8 cellular contexts compared by ENCODE assay signal in genomic region chr2:99488587-99488998, GRCh38. TPM values are rescaled to one million over a fixed set of nuclear protein-coding genes. Genes with fewer than 3 reads are reported as not detected.
DNase-seq lines count a peak whose midpoint lies in the region; ATAC-seq, FAIRE-seq and TF ChIP-seq lines count a peak whose summit lies in the region.

No MANE protein-coding gene starts in this region.

- peaks cover 6% of the 10 kb centered on the region for H3K36me3 Mint-ChIP-seq in natural killer cell

- H3K36me3 ChIP-seq in BJ (ENCODE audit: control insufficient read depth, insufficient read depth, low read length) (no peaks in the 10 kb centered on the region), GM23248 (ENCODE audit: low read depth) (no peaks in the 10 kb centered on the region), endothelial cell of umbilical vein (ENCODE audit: control insufficient read depth in 2 of 2, extremely low read depth in 1 of 2, insufficient read depth in 2 of 2, low read length in 2 of 2) (no peaks in the 10 kb centered on the region)

- H3K27ac ChIP-seq in GM23248 (peak overlapping the region; percentile 63), endothelial cell of umbilical vein (ENCODE audit: insufficient read depth, low read depth, low read length) (peak overlapping the region; percentile 94)

- ATAC-seq in SK-N-SH treated with all-trans-retinoic acid at 6 μM for 48 hours (peak; percentile 13), natural killer cell (no peak), HG03045 (IDR thresholded peaks at IDR 0.05; ENCODE audit: unreplicated experiment) (no peak)

- H3K27me3 Mint-ChIP-seq in natural killer cell (ENCODE audit: low read depth in 2 of 2), result peaks cover 7 to 8% of the 10 kb centered on the region in 2 donors

- H3K9me1 ChIP-seq in endothelial cell of umbilical vein (replicated peaks; ENCODE audit: control insufficient read depth, extremely low read depth, insufficient read depth, low read length), result no peaks in the 10 kb centered on the region

- H3F3A ChIP-seq in GM23248 (ENCODE audit: insufficient read depth), result 0 out of 2 replicates have a peak, but pooled peaks cover 4% of the 10 kb centered on the region

- H3K9me3 ChIP-seq in GM23248 (ENCODE audit: low read depth) (no peaks in the 10 kb centered on the region), endothelial cell of umbilical vein (replicated peaks; ENCODE audit: control insufficient read depth, insufficient read depth, low read length) (no peaks in the 10 kb centered on the region)

- POLR2A ChIA-PET in BJ (lab: Charles Lee), result no interaction called here
- POLR2A ChIA-PET in endothelial cell of umbilical vein (lab: Charles Lee), result no interaction called here

- H3K4me1 Mint-ChIP-seq in natural killer cell, result peaks cover 29 to 34% of the 10 kb centered on the region in 2 donors

- TF ChIP-seq POLR2A in endothelial cell of umbilical vein (IDR thresholded peaks at IDR 0.05; ENCODE audit: low read depth, low read length), result no peak

- H3K9me2 ChIP-seq in GM23248 (ENCODE audit: insufficient read depth), result no peaks in the 10 kb centered on the region

- H3K4me3 Mint-ChIP-seq in natural killer cell, result peak overlapping the region; percentile 93

- peak; percentile 76 for FAIRE-seq in endothelial cell of umbilical vein (lab: Jason Lieb, UNC)

- DNase-seq in BJ (ENCODE audit: low read depth) (no peak), GM23248 (peak; percentile 55), endothelial cell of umbilical vein (ENCODE audit: low read depth, low spot score) (peak; percentile 61), natural killer cell (no peak), NCI-H2107 (lab: John Stamatoyannopoulos, UW) (no peak)
- no peak for DNase-seq in activated CD4-positive, CD25-positive, alpha-beta regulatory T cell treated with anti-CD3 and anti-CD28 coated beads, Interleukin-2, amount 50 U/mL, for 72 hours

- no peaks in the 10 kb centered on the region for H3K9me3 Mint-ChIP-seq in natural killer cell

- H3K4me1 ChIP-seq in GM23248 (ENCODE audit: insufficient read depth) (peaks cover 12% of the 10 kb centered on the region), endothelial cell of umbilical vein (ENCODE audit: control insufficient read depth, extremely low read depth, insufficient read depth, low read length) (peaks cover 27% of the 10 kb centered on the region)

- intact Hi-C loops in endothelial cell of umbilical vein (cut with micrococcal nuclease) (no loop called here), natural killer cell (cut with micrococcal nuclease) (no loop called here)

- TSS peak; percentile 29 for BruUV-seq in endothelial cell of umbilical vein (replicated peaks; lab: Mats Ljungman, UMichigan)

- peak overlapping the region; percentile 74 for H3K4me2 ChIP-seq in GM23248 (ENCODE audit: unreplicated experiment)
- peak overlapping the region; percentile 100 for H3K4me2 ChIP-seq in endothelial cell of umbilical vein (ENCODE audit: insufficient read depth, low read length)

- H3K79me2 ChIP-seq in GM23248 (ENCODE audit: insufficient read depth) (peaks cover 56% of the 10 kb centered on the region), endothelial cell of umbilical vein (ENCODE audit: control insufficient read depth, insufficient read depth, low read length) (peaks cover 57% of the 10 kb centered on the region)

- in situ Hi-C loops in GM23248 (cut with MboI), result no loop called here

- peak overlapping the region; percentile 91 to 97 for H3K27ac Mint-ChIP-seq in natural killer cell

- CTCF ChIA-PET in BJ (lab: Yijun Ruan, JAX) (no interaction called here), endothelial cell of umbilical vein (lab: Charles Lee) (no interaction called here)

- H2AFZ ChIP-seq in GM23248 (peak overlapping the region; percentile 76), endothelial cell of umbilical vein (ENCODE audit: low read depth, low read length) (peak overlapping the region; percentile 66)

- H4K20me1 ChIP-seq in GM23248 (ENCODE audit: insufficient read depth) (peaks cover 13% of the 10 kb centered on the region), endothelial cell of umbilical vein (replicated peaks; ENCODE audit: control insufficient read depth, extremely low read depth, insufficient read depth, low read length) (no peaks in the 10 kb centered on the region)

- 9 to 13% methylated on average over 7 of the region's 7 CpGs for WGBS in GM23248 (ENCODE audit: low coverage in 1 of 2, low lambda C conversion rate in 2 of 2, missing lambda C conversion rate in 2 of 2), 2 experiments

- peak overlapping the region; percentile 76 for H3K4me3 ChIP-seq in BJ (ENCODE audit: low read depth, low read length)
- H3K4me3 ChIP-seq in GM23248, result peak overlapping the region; percentile 89
- H3K4me3 ChIP-seq in endothelial cell of umbilical vein (replicated peaks in 1 of 3; ENCODE audit: insufficient read depth in 1 of 3, low read depth in 1 of 3, low read length in 3 of 3), result peak overlapping the region; percentile 85 to 96 (median 90)

- dilution Hi-C loops in endothelial cell of umbilical vein (cut with MboI; ENCODE audit: extremely low pct_ligation_motif_present, low sequenced_read_pairs), result no loop called here

- TF ChIP-seq CTCF in BJ (IDR thresholded peaks at IDR 0.05; ENCODE audit: insufficient read depth, low read depth, low read length), result no peak
- no peak for TF ChIP-seq CTCF in endothelial cell of umbilical vein (IDR thresholded peaks at IDR 0.05; ENCODE audit: extremely low read depth in 1 of 2, insufficient read depth in 1 of 2, low read depth in 1 of 2, low read length in 2 of 2)
- TF ChIP-seq CTCF in natural killer cell (IDR thresholded peaks at IDR 0.05), result no peak

- no peaks in the 10 kb centered on the region for H3K27me3 ChIP-seq in BJ (ENCODE audit: control insufficient read depth, insufficient read depth, low read length)
- H3K27me3 ChIP-seq in GM23248 (replicated peaks; ENCODE audit: insufficient read depth), result no peaks in the 10 kb centered on the region
- peaks cover 3 to 5% of the 10 kb centered on the region in 2 experiments for H3K27me3 ChIP-seq in endothelial cell of umbilical vein (ENCODE audit: control insufficient read depth in 2 of 2, insufficient read depth in 2 of 2, low read length in 2 of 2)

- peak overlapping the region; percentile 91 for H3K9ac ChIP-seq in GM23248
- H3K9ac ChIP-seq in endothelial cell of umbilical vein (replicated peaks; ENCODE audit: extremely low read depth, insufficient read depth, low read length), result peak overlapping the region; percentile 96

TF ChIP-seq in SK-N-SH treated with all-trans-retinoic acid at 6 μM for 48 hours, 23 proteins besides CTCF, POLR2A, EP300 and RAD21 (continues in another document):
- no peak for TF ChIP-seq ZNF565 (CRISPR knock-in tag; conservative IDR thresholded peaks at IDR 0.05; ENCODE audit: low read depth)
- no peak for TF ChIP-seq ZNF8 (CRISPR knock-in tag; IDR thresholded peaks at IDR 0.05)
- no peak for TF ChIP-seq GLIS3 (CRISPR knock-in tag; IDR thresholded peaks at IDR 0.05)
- TF ChIP-seq ZC3H10 (CRISPR knock-in tag; IDR thresholded peaks at IDR 0.05), result no peak
- TF ChIP-seq TCF4 (CRISPR knock-in tag; IDR thresholded peaks at IDR 0.05; ENCODE audit: borderline replicate concordance), result no peak
- no peak for TF ChIP-seq CSDC2 (CRISPR knock-in tag; IDR thresholded peaks at IDR 0.05)

TF ChIP-seq in endothelial cell of umbilical vein, 7 proteins besides CTCF, POLR2A, EP300 and RAD21:
- TF ChIP-seq JUN (IDR thresholded peaks at IDR 0.05; ENCODE audit: borderline replicate concordance, insufficient read depth, insufficient read length, low read depth), result no peak
- no peak for TF ChIP-seq MYC (IDR thresholded peaks at IDR 0.05; ENCODE audit: low read depth, low read length)
- TF ChIP-seq, protein P1, sequence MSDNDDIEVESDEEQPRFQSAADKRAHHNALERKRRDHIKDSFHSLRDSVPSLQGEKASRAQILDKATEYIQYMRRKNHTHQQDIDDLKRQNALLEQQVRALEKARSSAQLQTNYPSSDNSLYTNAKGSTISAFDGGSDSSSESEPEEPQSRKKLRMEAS (IDR thresholded peaks at IDR 0.05; ENCODE audit: insufficient read depth, insufficient read length), result no peak
- no peak for TF ChIP-seq POLR2AphosphoS5 (IDR thresholded peaks at IDR 0.05; ENCODE audit: insufficient read depth, low read depth, low read length)
- TF ChIP-seq GATA2 (IDR thresholded peaks at IDR 0.05; ENCODE audit: insufficient read depth, insufficient read length, low read depth, low read length), result no peak
- TF ChIP-seq FOS (IDR thresholded peaks at IDR 0.05; ENCODE audit: borderline replicate concordance, insufficient read depth, low read length), result no peak
- no peak for TF ChIP-seq EZH2 (IDR thresholded peaks at IDR 0.05; ENCODE audit: borderline replicate concordance, low read depth, low read length, severe bottlenecking)

RNA-seq across cellular contexts. Expression of gene REV1, which starts 1.2 kb away (rescaled TPM):
- polyA plus RNA-seq in BJ (2011; rRNA removed) (17.9 and 23.5 TPM in 2 replicates), GM23248 (2016; fragmentation: Nextera tagmentation; extraction: Ambion mirVana) (14.4 and 15.1 TPM in 2 replicates), endothelial cell of umbilical vein (16.6 and 19.6 TPM in 2 replicates)
- 23.4 and 26.2 TPM in 2 replicates for polyA minus RNA-seq in BJ (2011; rRNA and poly(A)+ RNA removed)
- total RNA-seq in GM23248 (2014; rRNA removed; shearing (Covaris generic)), result 15.0 and 19.5 TPM in 2 replicates
- total RNA-seq in endothelial cell of umbilical vein (40.8 and 50.3 TPM in 2 replicates), natural killer cell (10 to 100 TPM; 34.7 to 49.1 (median 38.5) TPM)
- polyA plus RNA-seq in endothelial cell of umbilical vein (2011; cell fraction: cytosol; rRNA removed), result 14.6 and 18.8 TPM in 2 replicates
- polyA plus RNA-seq in endothelial cell of umbilical vein (2011; cell fraction: nucleus; rRNA removed), result 138 and 155 TPM in 2 replicates
- polyA plus RNA-seq in endothelial cell of umbilical vein (2012), result 31.2 and 35.7 TPM in 2 replicates
- 55.1 and 69.9 TPM in 2 replicates for polyA minus RNA-seq in endothelial cell of umbilical vein
- 15.6 TPM for polyA minus RNA-seq in endothelial cell of umbilical vein (2011; cell fraction: cytosol; rRNA and poly(A)+ RNA removed)
- polyA minus RNA-seq in endothelial cell of umbilical vein (2011; cell fraction: nucleus; rRNA and poly(A)+ RNA removed), result 137 and 206 TPM in 2 replicates

Comparison
In these comparisons a context has a peak if more than half of its experiments do, and no peak if none do; other contexts are left out.
1. DNase-seq: peak in GM23248 (single experiment) and endothelial cell of umbilical vein (single experiment); none in BJ (single experiment), natural killer cell (single experiment), activated CD4-positive, CD25-positive, alpha-beta regulatory T cell treated with anti-CD3 and anti-CD28 coated beads, Interleukin-2, amount 50 U/mL, for 72 hours (single experiment) and NCI-H2107 (single experiment).
2. Peak in every context shown above with its lines, with median percentiles within 50 percentile points of each other: H3K4me3 ChIP-seq.